In genomic region chr1:28329395-28330153, GRCh38 we compare ENCODE assay signal across 1 cellular context.
TF ChIP-seq lines count a peak whose summit lies in the region.

No MANE protein-coding gene starts in this region.

TF ChIP-seq in GM12878, 131 proteins besides CTCF, POLR2A, EP300 and RAD21 (continued from another document):
- TF ChIP-seq FOXM1 (IDR thresholded peaks at IDR 0.05; ENCODE audit: low read depth, low read length) (0 out of 2 replicates have a peak, but pooled peaks have one; percentile 10), E4F1 (IDR thresholded peaks at IDR 0.05; ENCODE audit: borderline replicate concordance, partially characterized antibody) (peak; percentile 0), GATAD2B (conservative IDR thresholded peaks at IDR 0.05; ENCODE audit: low read depth) (peak; percentile 10; the same call in 1 of the 2 replicates), SMC3 (IDR thresholded peaks at IDR 0.05; ENCODE audit: borderline replicate concordance, low read length) (no peak)
